Comparison of ENCODE assay signal across 19 cellular contexts in the genomic region with DNA sequence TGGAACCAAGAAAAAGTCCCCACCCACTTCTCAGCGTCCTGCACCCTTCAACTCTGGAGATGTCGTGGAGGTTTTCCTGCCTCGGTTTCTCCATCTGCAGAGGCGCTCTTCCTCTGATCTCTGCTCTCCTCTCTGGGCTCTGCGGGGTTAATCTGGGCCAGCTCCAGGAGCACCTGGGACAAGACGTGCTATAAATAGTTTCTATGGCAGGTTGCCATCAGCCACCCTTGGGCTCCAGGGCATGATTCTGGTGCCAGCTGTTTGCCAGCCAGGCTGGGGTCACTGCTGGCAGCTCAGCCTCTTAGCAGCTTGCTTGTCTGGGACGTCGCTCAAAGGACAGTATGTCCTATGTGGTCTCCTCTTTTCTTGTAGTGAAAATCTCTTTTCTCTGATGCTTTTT.
DNase-seq lines count a peak whose midpoint lies in the region; ATAC-seq and TF ChIP-seq lines count a peak whose summit lies in the region.
"Had no signal": no experiment of that assay in that cellular context is flagged by ENCODE, and none has a peak within 500 bp of the region (broad histone marks: within the 10 kb centered on the region; RNA-seq: fewer than 3 reads in every experiment).

No MANE protein-coding gene starts in this region.

- H3K27ac ChIP-seq in C4-2B (peak overlapping the region; percentile 45), right cardiac atrium (ENCODE audit: low read length) (peak overlapping the region; percentile 70)
- no peak overlapping the region for H3K27ac ChIP-seq in CD8-positive, alpha-beta memory T cell (ENCODE audit: low read depth, low read length)

- H3K36me3 Mint-ChIP-seq in CD8-positive, alpha-beta memory T cell: no peaks in the 10 kb centered on the region
- H3K36me3 Mint-ChIP-seq: mesothelial cell of epicardium had no signal

- H3K27me3 ChIP-seq in right cardiac atrium (ENCODE audit: control insufficient read depth, insufficient read depth): no peaks in the 10 kb centered on the region
- no peaks in the 10 kb centered on the region for H3K27me3 ChIP-seq in CD8-positive, alpha-beta memory T cell (ENCODE audit: insufficient read depth, low read length, poor library complexity, severe bottlenecking)
- H3K27me3 ChIP-seq: MG63 had no signal

- no peak overlapping the region for H3K4me3 Mint-ChIP-seq in CD8-positive, alpha-beta memory T cell
- H3K4me3 Mint-ChIP-seq: central memory CD8-positive, alpha-beta T cell; mesothelial cell of epicardium; T-helper 17 cell had no signal

- peaks cover 0 to 1% (median 0%) of the 10 kb centered on the region in 5 donors for H3K9me3 Mint-ChIP-seq in CD8-positive, alpha-beta memory T cell
- H3K9me3 Mint-ChIP-seq: central memory CD8-positive, alpha-beta T cell; mesothelial cell of epicardium had no signal

- no peak for TF ChIP-seq CTCF in C4-2B (conservative IDR thresholded peaks at IDR 0.05)

- DNase-seq in NCI-H1105 (lab: John Stamatoyannopoulos, UW) (peak; percentile 87), RPMI7951 (ENCODE audit: low read depth) (peak; percentile 37), right cardiac atrium (peak; percentile 37 to 81 (median 78)), NAMALWA (ENCODE audit: low spot score) (no peak)
- no peak for DNase-seq in CD8-positive, alpha-beta memory T cell
- DNase-seq: effector CD8-positive, alpha-beta T cell; kidney; MG63; occipital lobe; SHP77 treated with DMSO at 0.1 percent for 48 hours; sigmoid colon; stimulated activated CD4-positive, alpha-beta T cell treated with anti-CD3 and anti-CD28 coated beads, Interleukin-2, amount 100 ng/mL, for 48 hours; T-helper 17 cell had no signal

- no peaks in the 10 kb centered on the region for H3K36me3 ChIP-seq in CD8-positive, alpha-beta memory T cell (ENCODE audit: insufficient read depth, low read length)
- H3K36me3 ChIP-seq: MG63, sigmoid colon had no signal

- H3K4me1 ChIP-seq in right cardiac atrium (ENCODE audit: control insufficient read depth, insufficient read depth, low read length): no peaks in the 10 kb centered on the region
- H3K4me1 ChIP-seq in CD8-positive, alpha-beta memory T cell (ENCODE audit: insufficient read depth, low read length): no peaks in the 10 kb centered on the region

- 57% methylated on average over 8 of the region's 8 CpGs for WGBS in right cardiac atrium

- H3K27me3 Mint-ChIP-seq in CD8-positive, alpha-beta memory T cell: peaks cover 5 to 26% of the 10 kb centered on the region in 2 donors

- POLR2A ChIA-PET in CD8-positive, alpha-beta memory T cell (lab: Charles Lee): no interaction called here

- ATAC-seq in right cardiac atrium (peak; percentile 71 to 76), GM18868 (IDR thresholded peaks at IDR 0.05; ENCODE audit: unreplicated experiment) (no peak), HG03108 (IDR thresholded peaks at IDR 0.05; ENCODE audit: unreplicated experiment) (no peak)
- ATAC-seq: activated CD4-positive, CD25-positive, alpha-beta regulatory T cell treated with anti-CD3 and anti-CD28 coated beads, Interleukin-2, amount 50 U/mL, for 24 hours; T-helper 17 cell had no signal

- CTCF ChIA-PET in CD8-positive, alpha-beta memory T cell (lab: Charles Lee): no interaction called here

- H3K4me3 ChIP-seq in right cardiac atrium (ENCODE audit: low read length): no peak overlapping the region
- H3K4me3 ChIP-seq in CD8-positive, alpha-beta memory T cell (ENCODE audit: low read length): no peak overlapping the region
- H3K4me3 ChIP-seq: MG63, sigmoid colon had no signal

- H3K27ac Mint-ChIP-seq in CD8-positive, alpha-beta memory T cell: no peak overlapping the region
- H3K27ac Mint-ChIP-seq: mesothelial cell of epicardium, T-helper 17 cell had no signal

- no peaks in the 10 kb centered on the region for H3K9me3 ChIP-seq in right cardiac atrium (ENCODE audit: control insufficient read depth, low read length)
- no peaks in the 10 kb centered on the region for H3K9me3 ChIP-seq in CD8-positive, alpha-beta memory T cell (ENCODE audit: low read length)
- H3K9me3 ChIP-seq: MG63, sigmoid colon had no signal

- intact Hi-C loops in right cardiac atrium (cut with DNase I): no loop called here

- no peaks in the 10 kb centered on the region for H3K4me1 Mint-ChIP-seq in CD8-positive, alpha-beta memory T cell
- H3K4me1 Mint-ChIP-seq: central memory CD8-positive, alpha-beta T cell; mesothelial cell of epicardium; T-helper 17 cell had no signal

Comparison
In these comparisons a context has a peak if more than half of its experiments do, and no peak if none do; other contexts are left out.
1. DNase-seq: peak in NCI-H1105 (single experiment), RPMI7951 (single experiment) and right cardiac atrium (3 of 3); none in CD8-positive, alpha-beta memory T cell (0 of 5) and NAMALWA (single experiment).
2. ATAC-seq: peak in right cardiac atrium (2 of 2); none in GM18868 (single experiment) and HG03108 (single experiment).